Comparison of ENCODE assay signal across 1 cellular context in the genomic region with DNA sequence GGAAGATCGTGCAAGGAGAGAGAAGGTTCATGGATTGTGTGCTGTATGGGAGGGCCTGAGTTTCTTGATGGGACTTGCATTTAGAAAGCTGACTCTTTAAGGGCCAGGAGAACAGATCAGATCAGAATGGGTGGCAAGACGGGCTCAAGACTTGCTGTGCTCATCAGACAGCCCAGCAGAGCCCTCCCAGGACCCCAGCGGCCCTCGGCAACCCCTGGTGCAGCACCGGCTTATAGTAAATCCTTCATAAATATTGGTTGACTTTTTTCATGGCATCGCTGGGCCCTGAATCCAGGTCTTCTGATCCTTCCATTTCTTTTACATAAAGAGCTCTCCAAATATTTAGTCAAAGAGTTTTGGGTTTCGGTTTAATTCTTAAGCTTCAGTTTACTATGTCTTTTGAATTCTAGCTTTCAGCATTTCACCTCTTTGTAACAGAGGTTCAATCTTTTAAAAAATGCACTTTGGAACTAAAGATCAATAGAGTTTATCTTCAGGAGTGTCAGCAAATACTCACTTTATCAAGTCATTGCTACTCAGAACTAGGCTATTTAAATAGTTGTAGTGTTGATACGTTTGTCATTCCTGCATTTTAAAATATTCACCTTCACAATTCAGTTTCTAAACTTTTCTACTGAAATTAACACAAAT.
TF ChIP-seq lines count a peak whose summit lies in the region.

No MANE protein-coding gene starts in this region.

TF ChIP-seq in liver, 16 proteins besides CTCF, POLR2A, EP300 and RAD21 (continued from another document):
- TF ChIP-seq, protein P1, sequence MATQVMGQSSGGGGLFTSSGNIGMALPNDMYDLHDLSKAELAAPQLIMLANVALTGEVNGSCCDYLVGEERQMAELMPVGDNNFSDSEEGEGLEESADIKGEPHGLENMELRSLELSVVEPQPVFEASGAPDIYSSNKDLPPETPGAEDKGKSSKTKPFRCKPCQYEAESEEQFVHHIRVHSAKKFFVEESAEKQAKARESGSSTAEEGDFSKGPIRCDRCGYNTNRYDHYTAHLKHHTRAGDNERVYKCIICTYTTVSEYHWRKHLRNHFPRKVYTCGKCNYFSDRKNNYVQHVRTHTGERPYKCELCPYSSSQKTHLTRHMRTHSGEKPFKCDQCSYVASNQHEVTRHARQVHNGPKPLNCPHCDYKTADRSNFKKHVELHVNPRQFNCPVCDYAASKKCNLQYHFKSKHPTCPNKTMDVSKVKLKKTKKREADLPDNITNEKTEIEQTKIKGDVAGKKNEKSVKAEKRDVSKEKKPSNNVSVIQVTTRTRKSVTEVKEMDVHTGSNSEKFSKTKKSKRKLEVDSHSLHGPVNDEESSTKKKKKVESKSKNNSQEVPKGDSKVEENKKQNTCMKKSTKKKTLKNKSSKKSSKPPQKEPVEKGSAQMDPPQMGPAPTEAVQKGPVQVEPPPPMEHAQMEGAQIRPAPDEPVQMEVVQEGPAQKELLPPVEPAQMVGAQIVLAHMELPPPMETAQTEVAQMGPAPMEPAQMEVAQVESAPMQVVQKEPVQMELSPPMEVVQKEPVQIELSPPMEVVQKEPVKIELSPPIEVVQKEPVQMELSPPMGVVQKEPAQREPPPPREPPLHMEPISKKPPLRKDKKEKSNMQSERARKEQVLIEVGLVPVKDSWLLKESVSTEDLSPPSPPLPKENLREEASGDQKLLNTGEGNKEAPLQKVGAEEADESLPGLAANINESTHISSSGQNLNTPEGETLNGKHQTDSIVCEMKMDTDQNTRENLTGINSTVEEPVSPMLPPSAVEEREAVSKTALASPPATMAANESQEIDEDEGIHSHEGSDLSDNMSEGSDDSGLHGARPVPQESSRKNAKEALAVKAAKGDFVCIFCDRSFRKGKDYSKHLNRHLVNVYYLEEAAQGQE (IDR thresholded peaks at IDR 0.05) = no peak
- TF ChIP-seq HNF4A (conservative IDR thresholded peaks at IDR 0.05) (peak; percentile 78 to 86), SP1 (IDR thresholded peaks at IDR 0.05) (peak; percentile 65), EGR1 (IDR thresholded peaks at IDR 0.05; ENCODE audit: low read depth in 2 of 2) (no peak), NR2F2 (IDR thresholded peaks at IDR 0.05) (no peak), HNF4G (IDR thresholded peaks at IDR 0.05) (peak; percentile 56)
